In the genomic region with DNA sequence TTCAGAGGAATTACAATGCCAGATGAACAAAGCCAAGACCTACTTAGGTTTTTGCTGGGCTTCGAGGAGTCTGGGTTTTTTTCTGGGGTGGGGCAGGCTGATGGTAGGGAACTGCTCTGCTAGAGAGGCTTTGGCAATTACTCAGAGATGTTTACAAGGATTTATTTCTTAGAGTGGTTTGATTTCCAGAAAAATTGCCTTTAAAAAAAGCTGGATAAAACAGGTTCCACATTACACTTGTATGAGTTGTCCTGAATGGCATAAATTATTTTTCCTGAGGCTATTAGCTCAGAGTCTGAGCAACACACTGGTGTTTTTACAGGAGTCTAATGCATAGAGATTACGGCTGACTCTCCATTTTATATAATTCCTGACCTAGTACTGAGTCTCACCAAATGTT, we compare ENCODE assay signal across 2 cellular contexts.
TF ChIP-seq lines count a peak whose summit lies in the region.

No MANE protein-coding gene starts in this region.

TF ChIP-seq in HCT116, 20 proteins besides CTCF, POLR2A, EP300 and RAD21 (continued from another document):
- TF ChIP-seq, protein P1, sequence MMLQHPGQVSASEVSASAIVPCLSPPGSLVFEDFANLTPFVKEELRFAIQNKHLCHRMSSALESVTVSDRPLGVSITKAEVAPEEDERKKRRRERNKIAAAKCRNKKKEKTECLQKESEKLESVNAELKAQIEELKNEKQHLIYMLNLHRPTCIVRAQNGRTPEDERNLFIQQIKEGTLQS (IDR thresholded peaks at IDR 0.05) = no peak
- TF ChIP-seq CBX3 (IDR thresholded peaks at IDR 0.05; ENCODE audit: low read depth) (no peak), CEBPB (IDR thresholded peaks at IDR 0.05; ENCODE audit: low read depth) (no peak), SIN3A (IDR thresholded peaks at IDR 0.05; ENCODE audit: low read depth) (no peak), ZNF274 (IDR thresholded peaks at IDR 0.05; ENCODE audit: low read depth, low read length) (no peak), SP1 (IDR thresholded peaks at IDR 0.05; ENCODE audit: low read depth) (no peak), SRF (IDR thresholded peaks at IDR 0.05; ENCODE audit: low read depth) (no peak), EGR1 (IDR thresholded peaks at IDR 0.05; ENCODE audit: low read depth) (no peak), ELF1 (IDR thresholded peaks at IDR 0.05; ENCODE audit: borderline replicate concordance, low read depth) (no peak)
- TF ChIP-seq, protein P2, sequence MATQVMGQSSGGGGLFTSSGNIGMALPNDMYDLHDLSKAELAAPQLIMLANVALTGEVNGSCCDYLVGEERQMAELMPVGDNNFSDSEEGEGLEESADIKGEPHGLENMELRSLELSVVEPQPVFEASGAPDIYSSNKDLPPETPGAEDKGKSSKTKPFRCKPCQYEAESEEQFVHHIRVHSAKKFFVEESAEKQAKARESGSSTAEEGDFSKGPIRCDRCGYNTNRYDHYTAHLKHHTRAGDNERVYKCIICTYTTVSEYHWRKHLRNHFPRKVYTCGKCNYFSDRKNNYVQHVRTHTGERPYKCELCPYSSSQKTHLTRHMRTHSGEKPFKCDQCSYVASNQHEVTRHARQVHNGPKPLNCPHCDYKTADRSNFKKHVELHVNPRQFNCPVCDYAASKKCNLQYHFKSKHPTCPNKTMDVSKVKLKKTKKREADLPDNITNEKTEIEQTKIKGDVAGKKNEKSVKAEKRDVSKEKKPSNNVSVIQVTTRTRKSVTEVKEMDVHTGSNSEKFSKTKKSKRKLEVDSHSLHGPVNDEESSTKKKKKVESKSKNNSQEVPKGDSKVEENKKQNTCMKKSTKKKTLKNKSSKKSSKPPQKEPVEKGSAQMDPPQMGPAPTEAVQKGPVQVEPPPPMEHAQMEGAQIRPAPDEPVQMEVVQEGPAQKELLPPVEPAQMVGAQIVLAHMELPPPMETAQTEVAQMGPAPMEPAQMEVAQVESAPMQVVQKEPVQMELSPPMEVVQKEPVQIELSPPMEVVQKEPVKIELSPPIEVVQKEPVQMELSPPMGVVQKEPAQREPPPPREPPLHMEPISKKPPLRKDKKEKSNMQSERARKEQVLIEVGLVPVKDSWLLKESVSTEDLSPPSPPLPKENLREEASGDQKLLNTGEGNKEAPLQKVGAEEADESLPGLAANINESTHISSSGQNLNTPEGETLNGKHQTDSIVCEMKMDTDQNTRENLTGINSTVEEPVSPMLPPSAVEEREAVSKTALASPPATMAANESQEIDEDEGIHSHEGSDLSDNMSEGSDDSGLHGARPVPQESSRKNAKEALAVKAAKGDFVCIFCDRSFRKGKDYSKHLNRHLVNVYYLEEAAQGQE (IDR thresholded peaks at IDR 0.05; ENCODE audit: low read depth) = no peak
- TF ChIP-seq, protein P3, sequence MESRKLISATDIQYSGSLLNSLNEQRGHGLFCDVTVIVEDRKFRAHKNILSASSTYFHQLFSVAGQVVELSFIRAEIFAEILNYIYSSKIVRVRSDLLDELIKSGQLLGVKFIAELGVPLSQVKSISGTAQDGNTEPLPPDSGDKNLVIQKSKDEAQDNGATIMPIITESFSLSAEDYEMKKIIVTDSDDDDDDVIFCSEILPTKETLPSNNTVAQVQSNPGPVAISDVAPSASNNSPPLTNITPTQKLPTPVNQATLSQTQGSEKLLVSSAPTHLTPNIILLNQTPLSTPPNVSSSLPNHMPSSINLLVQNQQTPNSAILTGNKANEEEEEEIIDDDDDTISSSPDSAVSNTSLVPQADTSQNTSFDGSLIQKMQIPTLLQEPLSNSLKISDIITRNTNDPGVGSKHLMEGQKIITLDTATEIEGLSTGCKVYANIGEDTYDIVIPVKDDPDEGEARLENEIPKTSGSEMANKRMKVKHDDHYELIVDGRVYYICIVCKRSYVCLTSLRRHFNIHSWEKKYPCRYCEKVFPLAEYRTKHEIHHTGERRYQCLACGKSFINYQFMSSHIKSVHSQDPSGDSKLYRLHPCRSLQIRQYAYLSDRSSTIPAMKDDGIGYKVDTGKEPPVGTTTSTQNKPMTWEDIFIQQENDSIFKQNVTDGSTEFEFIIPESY (IDR thresholded peaks at IDR 0.05; ENCODE audit: extremely low read depth, insufficient replicate concordance, low read length) = no peak

TF ChIP-seq in SK-N-SH, 30 proteins besides CTCF, POLR2A, EP300 and RAD21 (continued from another document):
- TF ChIP-seq TCF12 (IDR thresholded peaks at IDR 0.05) (peak; percentile 72), RFX5 (IDR thresholded peaks at IDR 0.05; ENCODE audit: low read length) (no peak), MXI1 (IDR thresholded peaks at IDR 0.05; ENCODE audit: low read depth, low read length) (no peak), RXRA (IDR thresholded peaks at IDR 0.05; ENCODE audit: borderline replicate concordance, low read depth) (peak; percentile 62; the same call in 1 of the 2 replicates), TEAD4 (IDR thresholded peaks at IDR 0.05; ENCODE audit: borderline replicate concordance, insufficient read depth) (peak; percentile 71), NFIC (IDR thresholded peaks at IDR 0.05; ENCODE audit: borderline replicate concordance) (peak; percentile 42), MEF2A (IDR thresholded peaks at IDR 0.05; ENCODE audit: borderline replicate concordance, low read depth) (0 out of 2 replicates have a peak, but pooled peaks have one; percentile 37), FOSL2 (IDR thresholded peaks at IDR 0.05; ENCODE audit: borderline replicate concordance, low read depth) (peak; percentile 45; the same call in 1 of the 2 replicates), POLR2AphosphoS5 (IDR thresholded peaks at IDR 0.05; ENCODE audit: low read depth, low read length) (peak; percentile 44; the same call in 1 of the 2 replicates), YY1 (IDR thresholded peaks at IDR 0.05; ENCODE audit: low read depth) (peak; percentile 37; the same call in 1 of the 2 replicates)
- TF ChIP-seq, protein P4, sequence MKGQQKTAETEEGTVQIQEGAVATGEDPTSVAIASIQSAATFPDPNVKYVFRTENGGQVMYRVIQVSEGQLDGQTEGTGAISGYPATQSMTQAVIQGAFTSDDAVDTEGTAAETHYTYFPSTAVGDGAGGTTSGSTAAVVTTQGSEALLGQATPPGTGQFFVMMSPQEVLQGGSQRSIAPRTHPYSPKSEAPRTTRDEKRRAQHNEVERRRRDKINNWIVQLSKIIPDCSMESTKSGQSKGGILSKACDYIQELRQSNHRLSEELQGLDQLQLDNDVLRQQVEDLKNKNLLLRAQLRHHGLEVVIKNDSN (IDR thresholded peaks at IDR 0.05; ENCODE audit: borderline replicate concordance, low read depth) = no peak
